3 cellular contexts compared by ENCODE assay signal in the genomic region with DNA sequence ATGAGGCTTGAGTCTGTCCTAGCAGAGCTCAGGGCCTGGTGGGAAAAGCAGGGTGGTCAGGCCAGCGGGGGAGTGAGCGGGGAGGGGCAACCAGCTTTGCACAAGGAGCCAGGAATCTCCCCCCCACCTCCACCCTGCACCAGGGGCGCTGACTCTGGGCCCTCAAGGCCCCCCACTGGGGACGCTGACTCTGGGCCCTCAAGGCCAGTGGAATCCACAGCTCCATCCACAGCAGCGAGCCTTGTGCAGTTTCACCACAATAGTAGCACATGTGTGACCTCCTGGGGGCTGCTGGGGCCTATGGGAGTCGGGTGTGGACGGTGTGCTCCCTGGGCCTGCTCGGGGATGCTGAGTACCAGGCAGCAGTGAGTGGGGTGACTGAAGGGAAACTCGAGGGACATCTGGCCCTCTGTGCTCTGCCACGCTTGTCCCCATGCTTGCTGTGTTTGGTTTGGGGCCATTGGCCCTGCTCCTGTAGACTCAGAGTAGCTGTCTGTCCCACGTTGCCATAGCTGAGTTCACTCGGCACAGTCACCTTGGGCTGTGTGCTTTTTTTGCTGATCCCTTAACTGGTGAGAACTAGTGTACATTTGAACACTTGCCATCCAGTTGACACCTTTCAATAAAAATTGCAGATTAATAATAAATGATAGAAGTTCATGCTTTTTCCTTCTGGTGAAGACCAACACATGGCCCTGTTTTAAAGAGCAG.
TF ChIP-seq lines count a peak whose summit lies in the region.

No MANE protein-coding gene starts in this region.

TF ChIP-seq in IMR-90, 13 proteins besides CTCF, POLR2A, EP300 and RAD21:
- TF ChIP-seq RCOR1 (IDR thresholded peaks at IDR 0.05; ENCODE audit: insufficient replicate concordance, low read length) (no peak), BHLHE40 (IDR thresholded peaks at IDR 0.05; ENCODE audit: low read depth, low read length) (no peak), FOS (IDR thresholded peaks at IDR 0.05; ENCODE audit: low read depth, low read length) (no peak), CHD1 (IDR thresholded peaks at IDR 0.05; ENCODE audit: low read depth, low read length) (no peak), MXI1 (IDR thresholded peaks at IDR 0.05; ENCODE audit: borderline replicate concordance, low read depth, low read length) (no peak), ELK1 (IDR thresholded peaks at IDR 0.05; ENCODE audit: borderline replicate concordance, low read depth, low read length) (no peak), MAZ (IDR thresholded peaks at IDR 0.05; ENCODE audit: borderline replicate concordance, low read depth, low read length) (no peak), SMC3 (IDR thresholded peaks at IDR 0.05; ENCODE audit: low read depth, low read length) (no peak), MAFK (IDR thresholded peaks at IDR 0.05; ENCODE audit: low read depth, low read length) (no peak), NFE2L2 (IDR thresholded peaks at IDR 0.05; ENCODE audit: low read depth, low read length) (no peak)
TF ChIP-seq in IMR-90: peak in this region for 0.

TF ChIP-seq in H1, 55 proteins besides CTCF, POLR2A, EP300 and RAD21:
- no peak for TF ChIP-seq EZH2 (IDR thresholded peaks at IDR 0.05; ENCODE audit: low read depth, low read length, severe bottlenecking)
- TF ChIP-seq POLR2AphosphoS5 (IDR thresholded peaks at IDR 0.05; ENCODE audit: low read depth, low read length): no peak
- TF ChIP-seq KDM4A (IDR thresholded peaks at IDR 0.05; ENCODE audit: low read depth, low read length, severe bottlenecking): no peak
- no peak for TF ChIP-seq SP2 (IDR thresholded peaks at IDR 0.05; ENCODE audit: low read length)
- no peak for TF ChIP-seq KDM5A (IDR thresholded peaks at IDR 0.05; ENCODE audit: low read length)
- no peak for TF ChIP-seq MAFK (IDR thresholded peaks at IDR 0.05; ENCODE audit: low read depth, low read length)
- no peak for TF ChIP-seq RBBP5 (IDR thresholded peaks at IDR 0.05; ENCODE audit: borderline replicate concordance, low read depth, low read length)
TF ChIP-seq in H1: peak in this region for 0.

TF ChIP-seq in WTC11, 78 proteins besides CTCF, POLR2A, EP300 and RAD21:
- TF ChIP-seq TEAD1 (CRISPR knock-in tag; IDR thresholded peaks at IDR 0.05): no peak
- TF ChIP-seq RORB (CRISPR knock-in tag; IDR thresholded peaks at IDR 0.05): no peak
- no peak for TF ChIP-seq FOXK1 (CRISPR knock-in tag; IDR thresholded peaks at IDR 0.05)
- no peak for TF ChIP-seq CBFB (CRISPR knock-in tag; IDR thresholded peaks at IDR 0.05; ENCODE audit: low read depth)
- TF ChIP-seq NFE2L1 (CRISPR knock-in tag; IDR thresholded peaks at IDR 0.05): no peak
- TF ChIP-seq JAZF1 (CRISPR knock-in tag; IDR thresholded peaks at IDR 0.05): no peak
- TF ChIP-seq PRRX2 (CRISPR knock-in tag; IDR thresholded peaks at IDR 0.05): no peak
- TF ChIP-seq, protein P1, sequence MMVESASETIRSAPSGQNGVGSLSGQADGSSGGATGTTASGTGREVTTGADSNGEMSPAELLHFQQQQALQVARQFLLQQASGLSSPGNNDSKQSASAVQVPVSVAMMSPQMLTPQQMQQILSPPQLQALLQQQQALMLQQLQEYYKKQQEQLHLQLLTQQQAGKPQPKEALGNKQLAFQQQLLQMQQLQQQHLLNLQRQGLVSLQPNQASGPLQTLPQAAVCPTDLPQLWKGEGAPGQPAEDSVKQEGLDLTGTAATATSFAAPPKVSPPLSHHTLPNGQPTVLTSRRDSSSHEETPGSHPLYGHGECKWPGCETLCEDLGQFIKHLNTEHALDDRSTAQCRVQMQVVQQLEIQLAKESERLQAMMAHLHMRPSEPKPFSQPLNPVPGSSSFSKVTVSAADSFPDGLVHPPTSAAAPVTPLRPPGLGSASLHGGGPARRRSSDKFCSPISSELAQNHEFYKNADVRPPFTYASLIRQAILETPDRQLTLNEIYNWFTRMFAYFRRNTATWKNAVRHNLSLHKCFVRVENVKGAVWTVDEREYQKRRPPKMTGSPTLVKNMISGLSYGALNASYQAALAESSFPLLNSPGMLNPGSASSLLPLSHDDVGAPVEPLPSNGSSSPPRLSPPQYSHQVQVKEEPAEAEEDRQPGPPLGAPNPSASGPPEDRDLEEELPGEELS (CRISPR knock-in tag; IDR thresholded peaks at IDR 0.05): no peak
- TF ChIP-seq ETV6 (CRISPR knock-in tag; IDR thresholded peaks at IDR 0.05): no peak
- no peak for TF ChIP-seq FOXJ3 (CRISPR knock-in tag; IDR thresholded peaks at IDR 0.05; ENCODE audit: borderline replicate concordance)
- TF ChIP-seq, protein P2, sequence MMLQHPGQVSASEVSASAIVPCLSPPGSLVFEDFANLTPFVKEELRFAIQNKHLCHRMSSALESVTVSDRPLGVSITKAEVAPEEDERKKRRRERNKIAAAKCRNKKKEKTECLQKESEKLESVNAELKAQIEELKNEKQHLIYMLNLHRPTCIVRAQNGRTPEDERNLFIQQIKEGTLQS (CRISPR knock-in tag; conservative IDR thresholded peaks at IDR 0.05): no peak
- TF ChIP-seq GTF2I (CRISPR knock-in tag; conservative IDR thresholded peaks at IDR 0.05): no peak
- TF ChIP-seq, protein P3, sequence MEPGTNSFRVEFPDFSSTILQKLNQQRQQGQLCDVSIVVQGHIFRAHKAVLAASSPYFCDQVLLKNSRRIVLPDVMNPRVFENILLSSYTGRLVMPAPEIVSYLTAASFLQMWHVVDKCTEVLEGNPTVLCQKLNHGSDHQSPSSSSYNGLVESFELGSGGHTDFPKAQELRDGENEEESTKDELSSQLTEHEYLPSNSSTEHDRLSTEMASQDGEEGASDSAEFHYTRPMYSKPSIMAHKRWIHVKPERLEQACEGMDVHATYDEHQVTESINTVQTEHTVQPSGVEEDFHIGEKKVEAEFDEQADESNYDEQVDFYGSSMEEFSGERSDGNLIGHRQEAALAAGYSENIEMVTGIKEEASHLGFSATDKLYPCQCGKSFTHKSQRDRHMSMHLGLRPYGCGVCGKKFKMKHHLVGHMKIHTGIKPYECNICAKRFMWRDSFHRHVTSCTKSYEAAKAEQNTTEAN (CRISPR knock-in tag; IDR thresholded peaks at IDR 0.05): no peak
- TF ChIP-seq, protein P4, sequence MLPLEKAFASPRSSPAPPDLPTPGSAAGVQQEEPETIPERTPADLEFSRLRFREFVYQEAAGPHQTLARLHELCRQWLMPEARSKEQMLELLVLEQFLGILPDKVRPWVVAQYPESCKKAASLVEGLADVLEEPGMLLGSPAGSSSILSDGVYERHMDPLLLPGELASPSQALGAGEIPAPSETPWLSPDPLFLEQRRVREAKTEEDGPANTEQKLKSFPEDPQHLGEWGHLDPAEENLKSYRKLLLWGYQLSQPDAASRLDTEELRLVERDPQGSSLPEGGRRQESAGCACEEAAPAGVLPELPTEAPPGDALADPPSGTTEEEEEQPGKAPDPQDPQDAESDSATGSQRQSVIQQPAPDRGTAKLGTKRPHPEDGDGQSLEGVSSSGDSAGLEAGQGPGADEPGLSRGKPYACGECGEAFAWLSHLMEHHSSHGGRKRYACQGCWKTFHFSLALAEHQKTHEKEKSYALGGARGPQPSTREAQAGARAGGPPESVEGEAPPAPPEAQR (CRISPR knock-in tag; IDR thresholded peaks at IDR 0.05): no peak
- TF ChIP-seq, protein P5, sequence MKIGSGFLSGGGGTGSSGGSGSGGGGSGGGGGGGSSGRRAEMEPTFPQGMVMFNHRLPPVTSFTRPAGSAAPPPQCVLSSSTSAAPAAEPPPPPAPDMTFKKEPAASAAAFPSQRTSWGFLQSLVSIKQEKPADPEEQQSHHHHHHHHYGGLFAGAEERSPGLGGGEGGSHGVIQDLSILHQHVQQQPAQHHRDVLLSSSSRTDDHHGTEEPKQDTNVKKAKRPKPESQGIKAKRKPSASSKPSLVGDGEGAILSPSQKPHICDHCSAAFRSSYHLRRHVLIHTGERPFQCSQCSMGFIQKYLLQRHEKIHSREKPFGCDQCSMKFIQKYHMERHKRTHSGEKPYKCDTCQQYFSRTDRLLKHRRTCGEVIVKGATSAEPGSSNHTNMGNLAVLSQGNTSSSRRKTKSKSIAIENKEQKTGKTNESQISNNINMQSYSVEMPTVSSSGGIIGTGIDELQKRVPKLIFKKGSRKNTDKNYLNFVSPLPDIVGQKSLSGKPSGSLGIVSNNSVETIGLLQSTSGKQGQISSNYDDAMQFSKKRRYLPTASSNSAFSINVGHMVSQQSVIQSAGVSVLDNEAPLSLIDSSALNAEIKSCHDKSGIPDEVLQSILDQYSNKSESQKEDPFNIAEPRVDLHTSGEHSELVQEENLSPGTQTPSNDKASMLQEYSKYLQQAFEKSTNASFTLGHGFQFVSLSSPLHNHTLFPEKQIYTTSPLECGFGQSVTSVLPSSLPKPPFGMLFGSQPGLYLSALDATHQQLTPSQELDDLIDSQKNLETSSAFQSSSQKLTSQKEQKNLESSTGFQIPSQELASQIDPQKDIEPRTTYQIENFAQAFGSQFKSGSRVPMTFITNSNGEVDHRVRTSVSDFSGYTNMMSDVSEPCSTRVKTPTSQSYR (CRISPR knock-in tag; IDR thresholded peaks at IDR 0.05): no peak
- no peak for TF ChIP-seq MXD4 (CRISPR knock-in tag; IDR thresholded peaks at IDR 0.05; ENCODE audit: borderline replicate concordance)
- TF ChIP-seq KAT7 (CRISPR knock-in tag; IDR thresholded peaks at IDR 0.05; ENCODE audit: borderline replicate concordance): no peak
